10 cellular contexts compared by ENCODE assay signal in genomic region chr2:144512421-144513272, GRCh38. TPM values are rescaled to one million over a fixed set of nuclear protein-coding genes. Genes with fewer than 3 reads are reported as not detected.
A peak's percentile ranks its signal among the peaks of the same experiment; 100 is the strongest.
DNase-seq lines count a peak whose midpoint lies in the region; ATAC-seq and TF ChIP-seq lines count a peak whose summit lies in the region.
"Had no signal": no experiment of that assay in that cellular context is flagged by ENCODE, and none has a peak within 500 bp of the region (broad histone marks: within the 10 kb centered on the region; RNA-seq: fewer than 3 reads in every experiment).

No MANE protein-coding gene starts in this region.

- TF ChIP-seq CTCF in lower leg skin (IDR thresholded peaks at IDR 0.05) = no peak

- peak overlapping the region; percentile 92 for H3K27ac ChIP-seq in HUES48 (ENCODE audit: low read depth, low read length)
- no peak overlapping the region for H3K27ac ChIP-seq in CD4-positive, alpha-beta memory T cell (ENCODE audit: low read depth, low read length)

- H3K9ac ChIP-seq in HUES48 (ENCODE audit: low read depth, low read length) (no peak overlapping the region), adipocyte (ENCODE audit: low read length) (peak overlapping the region; percentile 99)

- H3K27me3 Mint-ChIP-seq in immature natural killer cell (ENCODE audit: low read depth in 3 of 3) = peaks cover 36 to 83% (median 82%) of the 10 kb centered on the region in 3 donors
- no peaks in the 10 kb centered on the region for H3K27me3 Mint-ChIP-seq in stimulated activated naive B cell treated with anti-CD40 and anti-IgM and Interleukin-4, amounts not matched to agents 10 μg/mL and 1 μg/mL and 100 μg/mL, for 72 hours
- peaks cover 34 to 57% of the 10 kb centered on the region in 2 donors for H3K27me3 Mint-ChIP-seq in CD4-positive, alpha-beta memory T cell

- H3K4me3 Mint-ChIP-seq in immature natural killer cell = peak overlapping the region; percentile 86 to 98 (median 95)
- H3K4me3 Mint-ChIP-seq in stimulated activated naive B cell treated with anti-CD40 and anti-IgM and Interleukin-4, amounts not matched to agents 10 μg/mL and 1 μg/mL and 100 μg/mL, for 72 hours = peak overlapping the region; percentile 6 to 49
- peak overlapping the region in 2 of 8 donors; percentile 26 to 28 for H3K4me3 Mint-ChIP-seq in CD4-positive, alpha-beta memory T cell

- no peak for ATAC-seq in stimulated activated naive B cell treated with anti-CD40 and anti-IgM and Interleukin-4, amounts not matched to agents 10 μg/mL and 1 μg/mL and 100 μg/mL, for 72 hours (replicated peaks)

- intact Hi-C loops in lower leg skin (cut with DNase I; ENCODE audit: low total_unique reads) = loop anchor here (10.0 kb wide), 1 partner anchor 178 kb away; a partner anchor contains a TSS
- intact Hi-C loops in CD4-positive, alpha-beta memory T cell (cut with micrococcal nuclease) = no loop called here

- no peak for DNase-seq in adipocyte (ENCODE audit: low read depth)
- no peak for DNase-seq in immature natural killer cell
- no peak for DNase-seq in stimulated activated naive B cell treated with anti-CD40 and anti-IgM and Interleukin-4, amounts not matched to agents 10 μg/mL and 1 μg/mL and 100 μg/mL, for 72 hours
- no peak for DNase-seq in lower leg skin (ENCODE audit: low spot score in 2 of 2)
- DNase-seq in NCI-H226 = no peak
- DNase-seq in CD4-positive, alpha-beta memory T cell = no peak
- no peak for DNase-seq in retina
- DNase-seq: activated CD4-positive, CD25-positive, alpha-beta regulatory T cell; NCI-H2029 treated with DMSO at 0.1 percent for 48 hours had no signal

- H3K9me3 ChIP-seq in HUES48 (ENCODE audit: control insufficient read depth, insufficient read depth, low read length) = no peaks in the 10 kb centered on the region
- H3K9me3 ChIP-seq in adipocyte (ENCODE audit: control insufficient read depth, low read length) = no peaks in the 10 kb centered on the region
- H3K9me3 ChIP-seq in CD4-positive, alpha-beta memory T cell (ENCODE audit: control insufficient read depth in 1 of 2, low read length in 2 of 2) = no peaks in the 10 kb centered on the region

- H3K36me3 Mint-ChIP-seq in immature natural killer cell = peaks cover 30 to 44% (median 41%) of the 10 kb centered on the region in 3 donors
- H3K36me3 Mint-ChIP-seq in stimulated activated naive B cell treated with anti-CD40 and anti-IgM and Interleukin-4, amounts not matched to agents 10 μg/mL and 1 μg/mL and 100 μg/mL, for 72 hours = peaks cover 7 to 26% of the 10 kb centered on the region in 2 donors
- peaks cover 3 to 6% of the 10 kb centered on the region in 2 donors for H3K36me3 Mint-ChIP-seq in CD4-positive, alpha-beta memory T cell

- WGBS in lower leg skin, 2 donors = 20 to 23% methylated on average over 9 of the region's 9 CpGs

- CTCF ChIA-PET in CD4-positive, alpha-beta memory T cell (lab: Charles Lee; ENCODE audit: partially characterized antibody) = no interaction called here

- POLR2A ChIA-PET in CD4-positive, alpha-beta memory T cell (lab: Charles Lee; ENCODE audit: partially characterized antibody) = no interaction called here

- H3K4me3 ChIP-seq in HUES48 (ENCODE audit: low read depth, low read length) (peak overlapping the region; percentile 53), adipocyte (ENCODE audit: low read length) (peak overlapping the region; percentile 86), lower leg skin (ENCODE audit: low read depth, poor library complexity, severe bottlenecking) (no peak overlapping the region)
- H3K4me3 ChIP-seq in CD4-positive, alpha-beta memory T cell (ENCODE audit: low read length in 2 of 2) = no peak overlapping the region

- no peaks in the 10 kb centered on the region for H3K36me3 ChIP-seq in HUES48 (ENCODE audit: control insufficient read depth, insufficient read depth, low read length)
- H3K36me3 ChIP-seq in adipocyte (ENCODE audit: control insufficient read depth, insufficient read depth, low read length, severe bottlenecking) = peaks cover 4% of the 10 kb centered on the region
- no peaks in the 10 kb centered on the region for H3K36me3 ChIP-seq in CD4-positive, alpha-beta memory T cell (ENCODE audit: insufficient read depth, low read length)

- H3K27ac Mint-ChIP-seq in immature natural killer cell = peak overlapping the region in 5 of 6 donors; percentile 96 to 100 (median 98)
- H3K27ac Mint-ChIP-seq in stimulated activated naive B cell treated with anti-CD40 and anti-IgM and Interleukin-4, amounts not matched to agents 10 μg/mL and 1 μg/mL and 100 μg/mL, for 72 hours = no peak overlapping the region
- peak overlapping the region in 3 of 7 donors; percentile 4 to 19 (median 10) for H3K27ac Mint-ChIP-seq in CD4-positive, alpha-beta memory T cell

- H3K4me1 Mint-ChIP-seq in immature natural killer cell = peaks cover 79 to 82% of the 10 kb centered on the region in 2 donors
- peaks cover 63 to 78% of the 10 kb centered on the region in 2 donors for H3K4me1 Mint-ChIP-seq in stimulated activated naive B cell treated with anti-CD40 and anti-IgM and Interleukin-4, amounts not matched to agents 10 μg/mL and 1 μg/mL and 100 μg/mL, for 72 hours
- H3K4me1 Mint-ChIP-seq in CD4-positive, alpha-beta memory T cell = peaks cover 12 to 20% (median 17%) of the 10 kb centered on the region in 4 donors

- H3K4me1 ChIP-seq in HUES48 (ENCODE audit: control insufficient read depth, insufficient read depth, low read length) (peaks cover 75% of the 10 kb centered on the region), adipocyte (ENCODE audit: control insufficient read depth, insufficient read depth, low read length) (peaks cover 69% of the 10 kb centered on the region)
- H3K4me1 ChIP-seq in CD4-positive, alpha-beta memory T cell (ENCODE audit: insufficient read depth, low read length) = peaks cover 8% of the 10 kb centered on the region

- peaks cover 89% of the 10 kb centered on the region for H3K27me3 ChIP-seq in HUES48 (ENCODE audit: control insufficient read depth, insufficient read depth, low read length)
- H3K27me3 ChIP-seq in adipocyte (replicated peaks; ENCODE audit: control insufficient read depth, insufficient read depth, low read length) = no peaks in the 10 kb centered on the region
- H3K27me3 ChIP-seq in CD4-positive, alpha-beta memory T cell (ENCODE audit: insufficient read depth, low read length) = peaks cover 10% of the 10 kb centered on the region

- H3K9me3 Mint-ChIP-seq in immature natural killer cell = peaks cover 0 to 5% (median 1%) of the 10 kb centered on the region in 6 donors
- H3K9me3 Mint-ChIP-seq in stimulated activated naive B cell treated with anti-CD40 and anti-IgM and Interleukin-4, amounts not matched to agents 10 μg/mL and 1 μg/mL and 100 μg/mL, for 72 hours = no peaks in the 10 kb centered on the region
- peaks cover 0 to 2% (median 0%) of the 10 kb centered on the region in 8 donors for H3K9me3 Mint-ChIP-seq in CD4-positive, alpha-beta memory T cell

- TF ChIP-seq POLR2A in lower leg skin (IDR thresholded peaks at IDR 0.05) = no peak

RNA-seq across cellular contexts. Expression of gene ZEB2, which starts 7.3 kb away (rescaled TPM):
- polyA plus RNA-seq in immature natural killer cell = 100 to 1,000 TPM in 1 of 3 donors, 10 to 100 TPM in 2; 56.5 to 115 (median 62.3) TPM
- 10 to 100 TPM; 13.8 to 38.8 (median 30.3) TPM for total RNA-seq in lower leg skin
- total RNA-seq in CD4-positive, alpha-beta memory T cell = 1 to 10 TPM; 3.6 to 5.2 TPM
- polyA plus RNA-seq in CD4-positive, alpha-beta memory T cell = 1 to 10 TPM in 1 of 2 donors, under 1 TPM in 1; 0.83 to 1.5 TPM

Comparison
In these comparisons a context has a peak if more than half of its experiments do, and no peak if none do; other contexts are left out.
1. H3K4me3 ChIP-seq: peak in HUES48 (single experiment) and adipocyte (single experiment); none in lower leg skin (single experiment) and CD4-positive, alpha-beta memory T cell (0 of 2).